In the genomic region with DNA sequence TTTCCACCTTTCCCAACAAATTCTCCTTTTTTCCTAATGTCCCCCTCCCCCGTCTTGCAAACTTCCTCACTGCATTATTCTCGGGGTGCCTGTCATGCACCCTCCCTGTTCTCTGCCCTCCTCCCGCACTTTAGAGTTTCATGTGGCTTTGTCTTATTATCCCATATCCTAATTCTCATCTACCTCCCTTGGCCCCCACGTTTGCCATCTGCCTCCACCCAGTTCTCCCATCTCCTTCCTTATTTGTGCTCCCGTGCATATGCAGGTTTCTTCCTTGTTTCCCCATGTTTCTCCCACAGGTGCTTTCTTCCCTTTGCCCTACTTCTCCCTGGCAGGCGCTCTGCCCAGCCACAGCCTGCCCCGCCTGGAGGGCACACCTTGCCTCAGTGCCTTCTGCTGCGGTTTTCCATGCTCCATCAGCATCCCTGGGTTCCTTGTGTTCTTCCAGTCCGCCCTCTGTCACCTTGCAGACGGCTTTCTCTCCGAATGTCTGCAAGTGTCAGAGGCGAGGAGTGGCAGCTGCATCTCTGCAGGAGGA, we compare ENCODE assay signal across 1 cellular context.
TF ChIP-seq lines count a peak whose summit lies in the region.

No MANE protein-coding gene starts in this region.

TF ChIP-seq in endothelial cell of umbilical vein, 7 proteins besides CTCF, POLR2A, EP300 and RAD21:
- TF ChIP-seq EZH2 (IDR thresholded peaks at IDR 0.05; ENCODE audit: borderline replicate concordance, low read depth, low read length, severe bottlenecking) (no peak), POLR2AphosphoS5 (IDR thresholded peaks at IDR 0.05; ENCODE audit: insufficient read depth, low read depth, low read length) (no peak), GATA2 (IDR thresholded peaks at IDR 0.05; ENCODE audit: insufficient read depth, insufficient read length, low read depth, low read length) (no peak), MYC (IDR thresholded peaks at IDR 0.05; ENCODE audit: low read depth, low read length) (no peak), JUN (IDR thresholded peaks at IDR 0.05; ENCODE audit: borderline replicate concordance, insufficient read depth, insufficient read length, low read depth) (no peak), FOS (IDR thresholded peaks at IDR 0.05; ENCODE audit: borderline replicate concordance, insufficient read depth, low read length) (no peak)
- TF ChIP-seq, protein P1, sequence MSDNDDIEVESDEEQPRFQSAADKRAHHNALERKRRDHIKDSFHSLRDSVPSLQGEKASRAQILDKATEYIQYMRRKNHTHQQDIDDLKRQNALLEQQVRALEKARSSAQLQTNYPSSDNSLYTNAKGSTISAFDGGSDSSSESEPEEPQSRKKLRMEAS (IDR thresholded peaks at IDR 0.05; ENCODE audit: insufficient read depth, insufficient read length): no peak
TF ChIP-seq in endothelial cell of umbilical vein: peak in this region for 0.
